In genomic region chr1:226064168-226064815, GRCh38 we compare ENCODE assay signal across 8 cellular contexts. TPM values are rescaled to one million over a fixed set of nuclear protein-coding genes. Genes with fewer than 3 reads are reported as not detected.
DNase-seq lines count a peak whose midpoint lies in the region; ATAC-seq and TF ChIP-seq lines count a peak whose summit lies in the region.

No MANE protein-coding gene starts in this region.

- H3K36me3 Mint-ChIP-seq in activated CD8-positive, alpha-beta T cell treated with anti-CD3 and anti-CD28 coated beads, Interleukin-2, amount 10 ng/mL, durations not matched to agents 7 days and 5 days (ENCODE audit: low read depth) = peaks cover 60% of the 10 kb centered on the region

- intact Hi-C loops in sciatic nerve (cut with DNase I) = no loop called here

- 0 to 2% methylated on average over 13 of the region's 13 CpGs for WGBS in gastroesophageal sphincter (ENCODE audit: low coverage in 1 of 2), 2 donors

- H3K36me3 ChIP-seq in MG63 (peaks cover 46% of the 10 kb centered on the region), gastroesophageal sphincter (peaks cover 0 to 34% of the 10 kb centered on the region in 2 donors)

- no peak for TF ChIP-seq EP300 in gastroesophageal sphincter (IDR thresholded peaks at IDR 0.05)

- peak overlapping the region; percentile 97 to 99 (median 98) for H3K27ac ChIP-seq in gastroesophageal sphincter

- peak overlapping the region; percentile 100 for H3K27ac Mint-ChIP-seq in activated CD8-positive, alpha-beta T cell treated with anti-CD3 and anti-CD28 coated beads, Interleukin-2, amount 10 ng/mL, durations not matched to agents 7 days and 5 days

- H3K27me3 ChIP-seq in MG63 (no peaks in the 10 kb centered on the region), gastroesophageal sphincter (no peaks in the 10 kb centered on the region)

- CTCF ChIA-PET in activated CD8-positive, alpha-beta T cell treated with anti-CD3 and anti-CD28 coated beads, Interleukin-2, amount 10 ng/mL, durations not matched to agents 7 days and 5 days (lab: Charles Lee) = interaction anchor here (0.8 to 6.5 kb wide), 39 partner anchors 9 to 340 kb away, joined by 3 to 75 read pairs (median 5); partner anchors contain the start of genes MIXL1 and SDE2

- H3K4me3 ChIP-seq in MG63 = peak overlapping the region; percentile 100
- H3K4me3 ChIP-seq in gastroesophageal sphincter = peak overlapping the region; percentile 75 to 85

- ATAC-seq in activated CD8-positive, alpha-beta T cell treated with anti-CD3 and anti-CD28 coated beads, Interleukin-2, amount 10 ng/mL, durations not matched to agents 7 days and 5 days = no peak
- ATAC-seq in gastroesophageal sphincter (no peak), sciatic nerve (peak; percentile 6)

- peak overlapping the region; percentile 100 for H3K4me3 Mint-ChIP-seq in activated CD8-positive, alpha-beta T cell treated with anti-CD3 and anti-CD28 coated beads, Interleukin-2, amount 10 ng/mL, durations not matched to agents 7 days and 5 days

- H3K9me3 Mint-ChIP-seq in activated CD8-positive, alpha-beta T cell treated with anti-CD3 and anti-CD28 coated beads, Interleukin-2, amount 10 ng/mL, durations not matched to agents 7 days and 5 days (ENCODE audit: insufficient read depth) = no peaks in the 10 kb centered on the region

- no peaks in the 10 kb centered on the region for H3K9me3 ChIP-seq in MG63
- H3K9me3 ChIP-seq in gastroesophageal sphincter = no peaks in the 10 kb centered on the region

- POLR2A ChIA-PET in activated CD8-positive, alpha-beta T cell treated with anti-CD3 and anti-CD28 coated beads, Interleukin-2, amount 10 ng/mL, durations not matched to agents 7 days and 5 days (lab: Charles Lee) = interaction anchor here (0.7 to 3.9 kb wide), 26 partner anchors 9 to 596 kb away, joined by 3 to 113 read pairs (median 4); partner anchors contain the start of genes LIN9 and SDE2

- peak; percentile 30 to 85 (median 70) for TF ChIP-seq CTCF in gastroesophageal sphincter (IDR thresholded peaks at IDR 0.05)

- peak; percentile 65 for DNase-seq in NCI-H2107 treated with DMSO at 0.1 percent for 48 hours (lab: John Stamatoyannopoulos, UW; ENCODE audit: unreplicated experiment)
- DNase-seq in NCI-H2107 (lab: John Stamatoyannopoulos, UW) = no peak
- peak; percentile 29 for DNase-seq in MG63
- DNase-seq in activated CD8-positive, alpha-beta T cell treated with anti-CD3 and anti-CD28 coated beads, Interleukin-2, amount 10 ng/mL, durations not matched to agents 7 days and 5 days = peak; percentile 37
- no peak for DNase-seq in sciatic nerve (ENCODE audit: low spot score)
- no peak for DNase-seq in GOT3 (lab: John Stamatoyannopoulos, UW)
- no peak for DNase-seq in GM03348 (ENCODE audit: low spot score)

- H3K4me1 ChIP-seq in gastroesophageal sphincter = peaks cover 8 to 68% (median 24%) of the 10 kb centered on the region in 3 donors

- H3K27me3 Mint-ChIP-seq in activated CD8-positive, alpha-beta T cell treated with anti-CD3 and anti-CD28 coated beads, Interleukin-2, amount 10 ng/mL, durations not matched to agents 7 days and 5 days (ENCODE audit: low read depth) = no peaks in the 10 kb centered on the region

- peaks cover 47% of the 10 kb centered on the region for H3K4me1 Mint-ChIP-seq in activated CD8-positive, alpha-beta T cell treated with anti-CD3 and anti-CD28 coated beads, Interleukin-2, amount 10 ng/mL, durations not matched to agents 7 days and 5 days (ENCODE audit: low read depth)

- TF ChIP-seq POLR2A in gastroesophageal sphincter (IDR thresholded peaks at IDR 0.05) = peak in 1 of 2 donors; percentile 22

RNA-seq across cellular contexts. Expression of gene H3-3A, which starts 1.8 kb away (rescaled TPM):
- total RNA-seq in MG63 (2014; rRNA removed; shearing (Covaris generic); ENCODE audit: low replicate concordance) = 121 and 188 TPM in 2 replicates
- 100 to 1,000 TPM; 526 to 541 TPM for total RNA-seq in activated CD8-positive, alpha-beta T cell treated with anti-CD3 and anti-CD28 coated beads, Interleukin-2, amount 10 ng/mL, durations not matched to agents 7 days and 5 days
- total RNA-seq in gastroesophageal sphincter (100 to 1,000 TPM; 309 to 383 (median 364) TPM), sciatic nerve (314 TPM)

Comparison
In these comparisons a context has a peak if more than half of its experiments do, and no peak if none do; other contexts are left out.
1. DNase-seq: peak in NCI-H2107 treated with DMSO at 0.1 percent for 48 hours (single experiment), MG63 (single experiment) and activated CD8-positive, alpha-beta T cell treated with anti-CD3 and anti-CD28 coated beads, Interleukin-2, amount 10 ng/mL, durations not matched to agents 7 days and 5 days (single experiment); none in NCI-H2107 (single experiment), sciatic nerve (single experiment), GOT3 (single experiment) and GM03348 (single experiment).